In genomic region chr16:3157229-3158013, GRCh38 we compare ENCODE assay signal across 8 cellular contexts. TPM values are rescaled to one million over a fixed set of nuclear protein-coding genes. Genes with fewer than 3 reads are reported as not detected.
DNase-seq lines count a peak whose midpoint lies in the region; ATAC-seq, FAIRE-seq and TF ChIP-seq lines count a peak whose summit lies in the region.

No MANE protein-coding gene starts in this region.

- TF ChIP-seq POLR2A in GM12891 (IDR thresholded peaks at IDR 0.05; ENCODE audit: low read depth, low read length): no peak

- peak; percentile 9 for FAIRE-seq in GM12891 (lab: Jason Lieb, UNC)

- TF ChIP-seq CTCF in kidney epithelial cell (IDR thresholded peaks at IDR 0.05; ENCODE audit: insufficient read depth, low read length, poor library complexity, severe bottlenecking): no peak

- H3K4me3 ChIP-seq in kidney epithelial cell (ENCODE audit: low read depth, low read length): peak overlapping the region; percentile 68

- ATAC-seq in HG02840 (IDR thresholded peaks at IDR 0.05; ENCODE audit: low FRiP score, unreplicated experiment) (no peak), HG03342 (IDR thresholded peaks at IDR 0.05; ENCODE audit: unreplicated experiment) (no peak)

- H3K27me3 ChIP-seq in kidney epithelial cell (ENCODE audit: control insufficient read depth, insufficient read depth, low read length): no peaks in the 10 kb centered on the region

- DNase-seq in GM12891 (ENCODE audit: insufficient read length, low spot score): no peak
- DNase-seq in NCI-H2081 treated with DMSO at 0.1 percent for 48 hours (lab: John Stamatoyannopoulos, UW): peak; percentile 53
- DNase-seq in UCSD-AML1 (lab: John Stamatoyannopoulos, UW; ENCODE audit: unreplicated experiment): peak; percentile 90
- peak; percentile 89 for DNase-seq in cerebellar cortex (ENCODE audit: low spot score)
- peak; percentile 63 for DNase-seq in kidney epithelial cell (ENCODE audit: low read depth)
- peak; percentile 55 for DNase-seq in stimulated activated CD4-positive, alpha-beta T cell treated with anti-CD3 and anti-CD28 coated beads, Interleukin-12 subunit alpha, Interleukin-12 subunit beta, amount 100 ng/mL, for 4 hours

- H3K36me3 ChIP-seq in kidney epithelial cell (ENCODE audit: control insufficient read depth, insufficient read depth, low read length): no peaks in the 10 kb centered on the region

TF ChIP-seq in GM12891, 5 proteins besides CTCF, POLR2A, EP300 and RAD21:
- TF ChIP-seq SPI1 (IDR thresholded peaks at IDR 0.05; ENCODE audit: low read depth, low read length): no peak
- no peak for TF ChIP-seq POLR2AphosphoS5 (IDR thresholded peaks at IDR 0.05; ENCODE audit: low read depth, low read length)
- no peak for TF ChIP-seq TAF1 (IDR thresholded peaks at IDR 0.05; ENCODE audit: low read depth, low read length)
- no peak for TF ChIP-seq PAX5 (IDR thresholded peaks at IDR 0.05; ENCODE audit: insufficient read depth, low read length, severe bottlenecking)
- no peak for TF ChIP-seq POU2F2 (IDR thresholded peaks at IDR 0.05; ENCODE audit: low read depth, low read length)

RNA-seq across cellular contexts. Expression of gene ZNF213, which starts 22.6 kb away (rescaled TPM):
- 3.7 TPM for polyA plus RNA-seq in GM12891 (2012; ENCODE audit: low read depth, missing spikeins)
- total RNA-seq in kidney epithelial cell: 13.7 and 16.6 TPM in 2 replicates

RNA-seq across cellular contexts. Expression of gene OR1F1, which starts 30.6 kb away (rescaled TPM):
- polyA plus RNA-seq in GM12891 (2012; ENCODE audit: low read depth, missing spikeins): not detected
- total RNA-seq in kidney epithelial cell: not detected in 2 replicates

RNA-seq across cellular contexts. Expression of gene ZNF205, which starts 45.0 kb away (rescaled TPM):
- polyA plus RNA-seq in GM12891 (2012; ENCODE audit: low read depth, missing spikeins): 0.05 TPM
- 25.1 and 27.9 TPM in 2 replicates for total RNA-seq in kidney epithelial cell

RNA-seq across cellular contexts. Expression of gene ZSCAN10, which starts 58.3 kb away (rescaled TPM):
- 0.06 TPM for polyA plus RNA-seq in GM12891 (2012; ENCODE audit: low read depth, missing spikeins)
- total RNA-seq in kidney epithelial cell: not detected in 2 replicates
